1 cellular context compared by ENCODE assay signal in the genomic region with DNA sequence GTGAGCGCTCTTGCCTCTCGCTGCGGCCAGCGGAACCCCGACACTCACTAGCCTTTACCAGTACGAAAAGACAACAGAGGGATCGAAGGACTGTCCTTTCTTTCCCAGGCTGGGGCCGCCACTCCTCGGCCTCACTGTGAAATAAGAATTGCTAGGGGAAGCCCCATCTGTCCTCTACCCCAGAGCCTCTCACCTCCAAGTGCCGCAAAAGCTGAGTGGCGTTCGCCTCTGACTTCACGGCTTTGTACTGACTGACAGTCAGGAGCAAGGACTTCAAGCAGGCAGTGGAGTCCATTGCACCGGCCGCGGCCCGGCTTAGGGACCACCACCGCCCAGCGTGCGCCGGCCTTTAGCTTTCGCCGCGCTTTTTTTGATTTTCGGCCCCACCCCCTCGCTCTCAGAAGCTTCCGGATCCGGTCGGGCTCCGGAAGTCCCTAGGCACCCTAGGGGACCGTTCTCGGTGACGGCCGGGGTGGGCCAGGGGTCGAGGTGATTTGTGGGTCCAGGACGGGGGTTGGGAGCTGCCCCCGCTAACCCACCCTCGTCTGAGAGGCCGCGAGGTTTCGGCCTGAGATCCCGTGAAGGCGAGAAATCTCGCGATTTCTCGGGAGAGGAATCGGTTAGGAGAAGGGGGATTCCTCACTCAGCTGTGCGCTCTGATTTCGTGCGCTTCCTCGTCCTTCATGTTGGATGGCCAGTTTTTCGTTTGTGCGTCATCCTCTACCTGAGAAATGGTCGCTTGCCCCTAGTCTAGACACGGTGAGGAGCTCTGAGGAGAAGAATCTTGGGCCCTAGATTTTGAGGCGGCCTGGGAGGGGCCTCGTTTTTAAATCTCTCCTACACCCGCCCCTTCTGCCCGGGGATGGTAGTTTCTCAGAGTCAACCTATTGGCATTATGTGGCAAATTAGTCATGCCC.
TF ChIP-seq lines count a peak whose summit lies in the region.

A gene (minus strand): TSS at position 358 of the 917 bp plus-strand sequence. CDS start 63 bp downstream, at position 295.
A gene with protein sequence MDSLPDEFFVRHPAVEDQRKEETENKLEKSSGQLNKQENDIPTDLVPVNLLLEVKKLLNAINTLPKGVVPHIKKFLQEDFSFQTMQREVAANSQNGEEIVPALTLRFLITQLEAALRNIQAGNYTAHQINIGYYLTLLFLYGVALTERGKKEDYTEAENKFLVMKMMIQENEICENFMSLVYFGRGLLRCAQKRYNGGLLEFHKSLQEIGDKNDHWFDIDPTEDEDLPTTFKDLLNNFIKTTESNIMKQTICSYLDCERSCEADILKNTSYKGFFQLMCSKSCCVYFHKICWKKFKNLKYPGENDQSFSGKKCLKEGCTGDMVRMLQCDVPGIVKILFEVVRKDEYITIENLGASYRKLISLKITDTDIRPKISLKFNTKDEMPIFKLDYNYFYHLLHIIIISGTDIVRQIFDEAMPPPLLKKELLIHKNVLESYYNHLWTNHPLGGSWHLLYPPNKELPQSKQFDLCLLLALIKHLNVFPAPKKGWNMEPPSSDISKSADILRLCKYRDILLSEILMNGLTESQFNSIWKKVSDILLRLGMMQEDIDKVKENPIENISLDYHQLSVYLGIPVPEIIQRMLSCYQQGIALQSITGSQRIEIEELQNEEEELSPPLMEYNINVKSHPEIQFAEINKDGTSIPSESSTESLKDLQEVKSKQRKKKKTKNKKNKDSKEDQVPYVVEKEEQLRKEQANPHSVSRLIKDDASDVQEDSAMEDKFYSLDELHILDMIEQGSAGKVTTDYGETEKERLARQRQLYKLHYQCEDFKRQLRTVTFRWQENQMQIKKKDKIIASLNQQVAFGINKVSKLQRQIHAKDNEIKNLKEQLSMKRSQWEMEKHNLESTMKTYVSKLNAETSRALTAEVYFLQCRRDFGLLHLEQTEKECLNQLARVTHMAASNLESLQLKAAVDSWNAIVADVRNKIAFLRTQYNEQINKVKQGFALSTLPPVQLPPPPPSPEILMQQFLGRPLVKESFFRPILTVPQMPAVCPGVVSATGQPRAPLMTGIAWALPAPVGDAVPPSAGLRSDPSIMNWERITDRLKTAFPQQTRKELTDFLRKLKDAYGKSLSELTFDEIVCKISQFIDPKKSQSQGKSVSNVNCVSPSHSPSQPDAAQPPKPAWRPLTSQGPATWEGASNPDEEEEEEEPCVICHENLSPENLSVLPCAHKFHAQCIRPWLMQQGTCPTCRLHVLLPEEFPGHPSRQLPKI (plus strand): TSS at position 642 of the 917 bp plus-strand sequence. CDS start 15,685 bp downstream, outside the sequence.

TF ChIP-seq in HepG2, 621 proteins besides CTCF, POLR2A, EP300 and RAD21 (continued from another document and continues in another):
- TF ChIP-seq, protein P1, sequence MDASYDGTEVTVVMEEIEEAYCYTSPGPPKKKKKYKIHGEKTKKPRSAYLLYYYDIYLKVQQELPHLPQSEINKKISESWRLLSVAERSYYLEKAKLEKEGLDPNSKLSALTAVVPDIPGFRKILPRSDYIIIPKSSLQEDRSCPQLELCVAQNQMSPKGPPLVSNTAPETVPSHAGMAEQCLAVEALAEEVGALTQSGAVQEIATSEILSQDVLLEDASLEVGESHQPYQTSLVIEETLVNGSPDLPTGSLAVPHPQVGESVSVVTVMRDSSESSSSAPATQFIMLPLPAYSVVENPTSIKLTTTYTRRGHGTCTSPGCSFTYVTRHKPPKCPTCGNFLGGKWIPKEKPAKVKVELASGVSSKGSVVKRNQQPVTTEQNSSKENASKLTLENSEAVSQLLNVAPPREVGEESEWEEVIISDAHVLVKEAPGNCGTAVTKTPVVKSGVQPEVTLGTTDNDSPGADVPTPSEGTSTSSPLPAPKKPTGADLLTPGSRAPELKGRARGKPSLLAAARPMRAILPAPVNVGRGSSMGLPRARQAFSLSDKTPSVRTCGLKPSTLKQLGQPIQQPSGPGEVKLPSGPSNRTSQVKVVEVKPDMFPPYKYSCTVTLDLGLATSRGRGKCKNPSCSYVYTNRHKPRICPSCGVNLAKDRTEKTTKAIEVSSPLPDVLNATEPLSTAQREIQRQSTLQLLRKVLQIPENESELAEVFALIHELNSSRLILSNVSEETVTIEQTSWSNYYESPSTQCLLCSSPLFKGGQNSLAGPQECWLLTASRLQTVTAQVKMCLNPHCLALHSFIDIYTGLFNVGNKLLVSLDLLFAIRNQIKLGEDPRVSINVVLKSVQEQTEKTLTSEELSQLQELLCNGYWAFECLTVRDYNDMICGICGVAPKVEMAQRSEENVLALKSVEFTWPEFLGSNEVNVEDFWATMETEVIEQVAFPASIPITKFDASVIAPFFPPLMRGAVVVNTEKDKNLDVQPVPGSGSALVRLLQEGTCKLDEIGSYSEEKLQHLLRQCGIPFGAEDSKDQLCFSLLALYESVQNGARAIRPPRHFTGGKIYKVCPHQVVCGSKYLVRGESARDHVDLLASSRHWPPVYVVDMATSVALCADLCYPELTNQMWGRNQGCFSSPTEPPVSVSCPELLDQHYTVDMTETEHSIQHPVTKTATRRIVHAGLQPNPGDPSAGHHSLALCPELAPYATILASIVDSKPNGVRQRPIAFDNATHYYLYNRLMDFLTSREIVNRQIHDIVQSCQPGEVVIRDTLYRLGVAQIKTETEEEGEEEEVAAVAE (CRISPR knock-in tag; IDR thresholded peaks at IDR 0.05; ENCODE audit: borderline replicate concordance) = no peak
- 0 out of 2 replicates have a peak, but pooled peaks have one; percentile 78 for TF ChIP-seq ZNF367 (CRISPR knock-in tag; IDR thresholded peaks at IDR 0.05; ENCODE audit: borderline replicate concordance)
- TF ChIP-seq, protein P2, sequence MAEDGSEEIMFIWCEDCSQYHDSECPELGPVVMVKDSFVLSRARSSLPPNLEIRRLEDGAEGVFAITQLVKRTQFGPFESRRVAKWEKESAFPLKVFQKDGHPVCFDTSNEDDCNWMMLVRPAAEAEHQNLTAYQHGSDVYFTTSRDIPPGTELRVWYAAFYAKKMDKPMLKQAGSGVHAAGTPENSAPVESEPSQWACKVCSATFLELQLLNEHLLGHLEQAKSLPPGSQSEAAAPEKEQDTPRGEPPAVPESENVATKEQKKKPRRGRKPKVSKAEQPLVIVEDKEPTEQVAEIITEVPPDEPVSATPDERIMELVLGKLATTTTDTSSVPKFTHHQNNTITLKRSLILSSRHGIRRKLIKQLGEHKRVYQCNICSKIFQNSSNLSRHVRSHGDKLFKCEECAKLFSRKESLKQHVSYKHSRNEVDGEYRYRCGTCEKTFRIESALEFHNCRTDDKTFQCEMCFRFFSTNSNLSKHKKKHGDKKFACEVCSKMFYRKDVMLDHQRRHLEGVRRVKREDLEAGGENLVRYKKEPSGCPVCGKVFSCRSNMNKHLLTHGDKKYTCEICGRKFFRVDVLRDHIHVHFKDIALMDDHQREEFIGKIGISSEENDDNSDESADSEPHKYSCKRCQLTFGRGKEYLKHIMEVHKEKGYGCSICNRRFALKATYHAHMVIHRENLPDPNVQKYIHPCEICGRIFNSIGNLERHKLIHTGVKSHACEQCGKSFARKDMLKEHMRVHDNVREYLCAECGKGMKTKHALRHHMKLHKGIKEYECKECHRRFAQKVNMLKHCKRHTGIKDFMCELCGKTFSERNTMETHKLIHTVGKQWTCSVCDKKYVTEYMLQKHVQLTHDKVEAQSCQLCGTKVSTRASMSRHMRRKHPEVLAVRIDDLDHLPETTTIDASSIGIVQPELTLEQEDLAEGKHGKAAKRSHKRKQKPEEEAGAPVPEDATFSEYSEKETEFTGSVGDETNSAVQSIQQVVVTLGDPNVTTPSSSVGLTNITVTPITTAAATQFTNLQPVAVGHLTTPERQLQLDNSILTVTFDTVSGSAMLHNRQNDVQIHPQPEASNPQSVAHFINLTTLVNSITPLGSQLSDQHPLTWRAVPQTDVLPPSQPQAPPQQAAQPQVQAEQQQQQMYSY (CRISPR knock-in tag; IDR thresholded peaks at IDR 0.05) = peak; percentile 73
- TF ChIP-seq JUNB (CRISPR knock-in tag; IDR thresholded peaks at IDR 0.05; ENCODE audit: borderline replicate concordance) = no peak; the same call in 1 of the 2 replicates
- no peak for TF ChIP-seq MTF1 (CRISPR knock-in tag; IDR thresholded peaks at IDR 0.05)
- no peak for TF ChIP-seq ZNF468 (CRISPR knock-in tag; IDR thresholded peaks at IDR 0.05)
- TF ChIP-seq ZNF253 (CRISPR knock-in tag; IDR thresholded peaks at IDR 0.05; ENCODE audit: borderline replicate concordance) = no peak
- peak; percentile 68; the same call in 1 of the 2 replicates for TF ChIP-seq CCDC6 (CRISPR knock-in tag; IDR thresholded peaks at IDR 0.05)
- TF ChIP-seq ZNF768 (CRISPR knock-in tag; IDR thresholded peaks at IDR 0.05) = peak; percentile 44
- TF ChIP-seq, protein P3, sequence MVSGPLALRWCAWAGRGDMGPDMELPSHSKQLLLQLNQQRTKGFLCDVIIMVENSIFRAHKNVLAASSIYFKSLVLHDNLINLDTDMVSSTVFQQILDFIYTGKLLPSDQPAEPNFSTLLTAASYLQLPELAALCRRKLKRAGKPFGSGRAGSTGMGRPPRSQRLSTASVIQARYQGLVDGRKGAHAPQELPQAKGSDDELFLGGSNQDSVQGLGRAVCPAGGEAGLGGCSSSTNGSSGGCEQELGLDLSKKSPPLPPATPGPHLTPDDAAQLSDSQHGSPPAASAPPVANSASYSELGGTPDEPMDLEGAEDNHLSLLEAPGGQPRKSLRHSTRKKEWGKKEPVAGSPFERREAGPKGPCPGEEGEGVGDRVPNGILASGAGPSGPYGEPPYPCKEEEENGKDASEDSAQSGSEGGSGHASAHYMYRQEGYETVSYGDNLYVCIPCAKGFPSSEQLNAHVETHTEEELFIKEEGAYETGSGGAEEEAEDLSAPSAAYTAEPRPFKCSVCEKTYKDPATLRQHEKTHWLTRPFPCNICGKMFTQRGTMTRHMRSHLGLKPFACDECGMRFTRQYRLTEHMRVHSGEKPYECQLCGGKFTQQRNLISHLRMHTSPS (CRISPR knock-in tag; IDR thresholded peaks at IDR 0.05; ENCODE audit: low read depth) = no peak
- TF ChIP-seq, protein P4, sequence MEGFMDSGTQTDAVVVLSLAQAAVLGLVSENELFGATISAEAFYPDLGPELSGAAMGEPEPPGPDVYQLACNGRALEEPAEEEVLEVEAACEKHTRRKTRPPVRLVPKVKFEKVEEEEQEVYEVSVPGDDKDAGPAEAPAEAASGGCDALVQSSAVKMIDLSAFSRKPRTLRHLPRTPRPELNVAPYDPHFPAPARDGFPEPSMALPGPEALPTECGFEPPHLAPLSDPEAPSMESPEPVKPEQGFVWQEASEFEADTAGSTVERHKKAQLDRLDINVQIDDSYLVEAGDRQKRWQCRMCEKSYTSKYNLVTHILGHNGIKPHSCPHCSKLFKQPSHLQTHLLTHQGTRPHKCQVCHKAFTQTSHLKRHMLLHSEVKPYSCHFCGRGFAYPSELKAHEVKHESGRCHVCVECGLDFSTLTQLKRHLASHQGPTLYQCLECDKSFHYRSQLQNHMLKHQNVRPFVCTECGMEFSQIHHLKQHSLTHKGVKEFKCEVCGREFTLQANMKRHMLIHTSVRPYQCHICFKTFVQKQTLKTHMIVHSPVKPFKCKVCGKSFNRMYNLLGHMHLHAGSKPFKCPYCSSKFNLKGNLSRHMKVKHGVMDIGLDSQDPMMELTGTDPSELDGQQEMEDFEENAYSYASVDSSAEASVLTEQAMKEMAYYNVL (CRISPR knock-in tag; IDR thresholded peaks at IDR 0.05; ENCODE audit: borderline replicate concordance) = peak; percentile 59; the same call in 1 of the 2 replicates
- no peak; the same call in 1 of the 2 replicates for TF ChIP-seq ATF1 (CRISPR knock-in tag; IDR thresholded peaks at IDR 0.05)
- no peak for TF ChIP-seq MZF1 (CRISPR knock-in tag; IDR thresholded peaks at IDR 0.05; ENCODE audit: borderline replicate concordance)
- no peak for TF ChIP-seq ZNF337 (CRISPR knock-in tag; IDR thresholded peaks at IDR 0.05; ENCODE audit: borderline replicate concordance, low read depth)
- no peak for TF ChIP-seq PAX8 (CRISPR knock-in tag; IDR thresholded peaks at IDR 0.05; ENCODE audit: borderline replicate concordance)
- TF ChIP-seq ZSCAN25 (CRISPR knock-in tag; IDR thresholded peaks at IDR 0.05) = no peak; the same call in 1 of the 2 replicates
- TF ChIP-seq ZKSCAN5 (CRISPR knock-in tag; IDR thresholded peaks at IDR 0.05) = no peak
- TF ChIP-seq ZNF724P (CRISPR knock-in tag; IDR thresholded peaks at IDR 0.05; ENCODE audit: borderline replicate concordance) = no peak
- no peak for TF ChIP-seq MAFG (CRISPR knock-in tag; IDR thresholded peaks at IDR 0.05)
- peak; percentile 88; the same call in 1 of the 2 replicates for TF ChIP-seq ZBTB7A (CRISPR knock-in tag; IDR thresholded peaks at IDR 0.05)
- TF ChIP-seq, protein P5, sequence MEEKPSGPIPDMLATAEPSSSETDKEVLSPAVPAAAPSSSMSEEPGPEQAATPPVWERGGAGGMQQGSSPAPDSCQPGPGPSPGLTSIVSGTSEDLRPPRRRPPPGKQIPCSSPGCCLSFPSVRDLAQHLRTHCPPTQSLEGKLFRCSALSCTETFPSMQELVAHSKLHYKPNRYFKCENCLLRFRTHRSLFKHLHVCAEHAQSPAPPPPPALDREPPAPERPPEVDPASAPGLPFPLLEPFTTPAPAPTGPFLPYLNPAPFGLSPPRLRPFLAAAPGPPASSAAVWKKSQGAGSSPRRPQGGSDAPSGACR (CRISPR knock-in tag; IDR thresholded peaks at IDR 0.05) = 0 out of 2 replicates have a peak, but pooled peaks have one; percentile 47
- TF ChIP-seq, protein P6, sequence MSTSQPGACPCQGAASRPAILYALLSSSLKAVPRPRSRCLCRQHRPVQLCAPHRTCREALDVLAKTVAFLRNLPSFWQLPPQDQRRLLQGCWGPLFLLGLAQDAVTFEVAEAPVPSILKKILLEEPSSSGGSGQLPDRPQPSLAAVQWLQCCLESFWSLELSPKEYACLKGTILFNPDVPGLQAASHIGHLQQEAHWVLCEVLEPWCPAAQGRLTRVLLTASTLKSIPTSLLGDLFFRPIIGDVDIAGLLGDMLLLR (CRISPR knock-in tag; IDR thresholded peaks at IDR 0.05) = peak; percentile 42; the same call in 1 of the 2 replicates
- TF ChIP-seq ZNF747 (CRISPR knock-in tag; IDR thresholded peaks at IDR 0.05; ENCODE audit: borderline replicate concordance) = peak; percentile 91
- peak; percentile 35; the same call in 1 of the 2 replicates for TF ChIP-seq ZNF510 (CRISPR knock-in tag; IDR thresholded peaks at IDR 0.05; ENCODE audit: low read depth)
- TF ChIP-seq KLF11 (CRISPR knock-in tag; IDR thresholded peaks at IDR 0.05) = peak; percentile 11; the same call in 1 of the 2 replicates
- TF ChIP-seq, protein P7, sequence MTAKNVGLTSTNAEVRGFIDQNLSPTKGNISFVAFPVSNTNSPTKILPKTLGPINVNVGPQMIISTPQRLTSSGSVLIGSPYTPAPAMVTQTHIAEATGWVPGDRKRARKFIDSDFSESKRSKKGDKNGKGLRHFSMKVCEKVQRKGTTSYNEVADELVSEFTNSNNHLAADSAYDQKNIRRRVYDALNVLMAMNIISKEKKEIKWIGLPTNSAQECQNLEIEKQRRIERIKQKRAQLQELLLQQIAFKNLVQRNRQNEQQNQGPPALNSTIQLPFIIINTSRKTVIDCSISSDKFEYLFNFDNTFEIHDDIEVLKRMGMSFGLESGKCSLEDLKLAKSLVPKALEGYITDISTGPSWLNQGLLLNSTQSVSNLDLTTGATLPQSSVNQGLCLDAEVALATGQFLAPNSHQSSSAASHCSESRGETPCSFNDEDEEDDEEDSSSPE (CRISPR knock-in tag; IDR thresholded peaks at IDR 0.05) = peak; percentile 98
- TF ChIP-seq, protein P8, sequence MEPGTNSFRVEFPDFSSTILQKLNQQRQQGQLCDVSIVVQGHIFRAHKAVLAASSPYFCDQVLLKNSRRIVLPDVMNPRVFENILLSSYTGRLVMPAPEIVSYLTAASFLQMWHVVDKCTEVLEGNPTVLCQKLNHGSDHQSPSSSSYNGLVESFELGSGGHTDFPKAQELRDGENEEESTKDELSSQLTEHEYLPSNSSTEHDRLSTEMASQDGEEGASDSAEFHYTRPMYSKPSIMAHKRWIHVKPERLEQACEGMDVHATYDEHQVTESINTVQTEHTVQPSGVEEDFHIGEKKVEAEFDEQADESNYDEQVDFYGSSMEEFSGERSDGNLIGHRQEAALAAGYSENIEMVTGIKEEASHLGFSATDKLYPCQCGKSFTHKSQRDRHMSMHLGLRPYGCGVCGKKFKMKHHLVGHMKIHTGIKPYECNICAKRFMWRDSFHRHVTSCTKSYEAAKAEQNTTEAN (CRISPR knock-in tag; conservative IDR thresholded peaks at IDR 0.05) = no peak; the same call in 1 of the 2 replicates
- no peak for TF ChIP-seq ZNF432 (CRISPR knock-in tag; IDR thresholded peaks at IDR 0.05; ENCODE audit: borderline replicate concordance)
- TF ChIP-seq SOX13 (IDR thresholded peaks at IDR 0.05) = no peak
- no peak for TF ChIP-seq SOX13 (CRISPR knock-in tag; conservative IDR thresholded peaks at IDR 0.05 in 1 of 2, IDR thresholded peaks at IDR 0.05 in 1 of 2)
